ENCODE assay signal across 8 cellular contexts in genomic region chr4:87422104-87423052, GRCh38. TPM values are rescaled to one million over a fixed set of nuclear protein-coding genes. Genes with fewer than 3 reads are reported as not detected.
DNase-seq lines count a peak whose midpoint lies in the region; ATAC-seq, FAIRE-seq and TF ChIP-seq lines count a peak whose summit lies in the region.

A gene with protein sequence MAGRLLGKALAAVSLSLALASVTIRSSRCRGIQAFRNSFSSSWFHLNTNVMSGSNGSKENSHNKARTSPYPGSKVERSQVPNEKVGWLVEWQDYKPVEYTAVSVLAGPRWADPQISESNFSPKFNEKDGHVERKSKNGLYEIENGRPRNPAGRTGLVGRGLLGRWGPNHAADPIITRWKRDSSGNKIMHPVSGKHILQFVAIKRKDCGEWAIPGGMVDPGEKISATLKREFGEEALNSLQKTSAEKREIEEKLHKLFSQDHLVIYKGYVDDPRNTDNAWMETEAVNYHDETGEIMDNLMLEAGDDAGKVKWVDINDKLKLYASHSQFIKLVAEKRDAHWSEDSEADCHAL (plus strand): TSS chr4:87422573. CDS start chr4:87422906, 333 bp downstream.

- peak within 1 kb of the TSS; percentile 79 for H3K4me2 ChIP-seq in Loucy (ENCODE audit: low read depth, low read length, poor library complexity, severe bottlenecking)

- H3K36me3 ChIP-seq in Loucy (ENCODE audit: insufficient read depth, low read length), result no peaks in the 10 kb centered on the region

- no peaks in the 10 kb centered on the region for H3F3A ChIP-seq in Loucy (ENCODE audit: low read depth)

- H3K4me3 ChIP-seq in Loucy (ENCODE audit: low read length, poor library complexity, severe bottlenecking), result peak within 1 kb of the TSS; percentile 85

- H3K36me3 Mint-ChIP-seq in natural killer cell treated with Interleukin-12 subunit alpha and Interleukin-12 subunit beta and Interleukin-15 and Interleukin-18, amount 100 ng/mL, for 72 hours, result no peaks in the 10 kb centered on the region

- H3K9ac ChIP-seq in Loucy (ENCODE audit: low read depth, low read length, poor library complexity, severe bottlenecking), result peak within 1 kb of the TSS; percentile 85

- peaks cover 38% of the 10 kb centered on the region for H3K4me1 ChIP-seq in Loucy (ENCODE audit: insufficient read depth, low read length, poor library complexity, severe bottlenecking)

- ATAC-seq in natural killer cell treated with Interleukin-12 subunit alpha and Interleukin-12 subunit beta and Interleukin-15 and Interleukin-18, amount 100 ng/mL, for 72 hours, result peak; percentile 94
- ATAC-seq in stimulated activated naive CD8-positive, alpha-beta T cell treated with anti-CD3 and anti-CD28 coated beads, Interleukin-15, Interleukin-2, amounts not matched to agents 100 U/mL and 50 U/mL, for 24 hours, result peak; percentile 91

- no peaks in the 10 kb centered on the region for H3K27me3 ChIP-seq in Loucy (ENCODE audit: insufficient read depth, low read length, poor library complexity, severe bottlenecking)

- H3K9me3 Mint-ChIP-seq in natural killer cell treated with Interleukin-12 subunit alpha and Interleukin-12 subunit beta and Interleukin-15 and Interleukin-18, amount 100 ng/mL, for 72 hours, result no peaks in the 10 kb centered on the region

- H3K27ac Mint-ChIP-seq in natural killer cell treated with Interleukin-12 subunit alpha and Interleukin-12 subunit beta and Interleukin-15 and Interleukin-18, amount 100 ng/mL, for 72 hours, result peak within 1 kb of the TSS; percentile 93 to 95

- no peak for FAIRE-seq in H54 (lab: Jason Lieb, UNC)

- TF ChIP-seq POLR2A in H54 (IDR thresholded peaks at IDR 0.05; ENCODE audit: low read depth, low read length), result peak; percentile 69
- peak; percentile 89 for TF ChIP-seq POLR2A in Raji (IDR thresholded peaks at IDR 0.05; ENCODE audit: insufficient read depth, low read depth, low read length)

- peak; percentile 95 for DNase-seq in ELR (ENCODE audit: low read depth)
- peak; percentile 61 for DNase-seq in H54 (ENCODE audit: insufficient read length, low spot score)
- peak; percentile 77 for DNase-seq in activated T-helper 9 cell treated with anti-CD3 and anti-CD28 coated beads, Interleukin-2, amount 50 U/mL, for 16 hours (ENCODE audit: low read depth)
- DNase-seq in fibroblast of peridontal ligament (ENCODE audit: extremely low read depth), result peak; percentile 96
- DNase-seq in natural killer cell treated with Interleukin-12 subunit alpha and Interleukin-12 subunit beta and Interleukin-15 and Interleukin-18, amount 100 ng/mL, for 72 hours (ENCODE audit: low spot score), result peak; percentile 90
- DNase-seq in stimulated activated naive CD8-positive, alpha-beta T cell treated with anti-CD3 and anti-CD28 coated beads, Interleukin-15, Interleukin-2, amounts not matched to agents 100 U/mL and 50 U/mL, for 24 hours, result peak; percentile 88

- peak within 1 kb of the TSS; percentile 94 for H3K4me3 Mint-ChIP-seq in natural killer cell treated with Interleukin-12 subunit alpha and Interleukin-12 subunit beta and Interleukin-15 and Interleukin-18, amount 100 ng/mL, for 72 hours

- peaks cover 20 to 25% of the 10 kb centered on the region in 2 donors for H3K4me1 Mint-ChIP-seq in natural killer cell treated with Interleukin-12 subunit alpha and Interleukin-12 subunit beta and Interleukin-15 and Interleukin-18, amount 100 ng/mL, for 72 hours (ENCODE audit: low read depth in 2 of 2)

- H3K9me2 ChIP-seq in Loucy (replicated peaks; ENCODE audit: low read depth, low read length), result no peaks in the 10 kb centered on the region

- H3K27me3 Mint-ChIP-seq in natural killer cell treated with Interleukin-12 subunit alpha and Interleukin-12 subunit beta and Interleukin-15 and Interleukin-18, amount 100 ng/mL, for 72 hours, result no peaks in the 10 kb centered on the region

- H3K79me2 ChIP-seq in Loucy (ENCODE audit: insufficient read depth, low read length), result peaks cover 42% of the 10 kb centered on the region

- no peaks in the 10 kb centered on the region for H3K9me3 ChIP-seq in Loucy (ENCODE audit: insufficient read depth, low read depth, low read length)

- TF ChIP-seq CTCF in Loucy (conservative IDR thresholded peaks at IDR 0.05; ENCODE audit: low read length), result 0 out of 2 replicates have a peak, but pooled peaks have one; percentile 10

- H2AFZ ChIP-seq in Loucy (ENCODE audit: low read length), result peak within 1 kb of the TSS; percentile 99

- H4K20me1 ChIP-seq in Loucy (ENCODE audit: insufficient read depth, low read length, poor library complexity, severe bottlenecking), result no peaks in the 10 kb centered on the region

RNA-seq across cellular contexts. Expression of the gene that starts here (rescaled TPM):
- 10 to 100 TPM; 14.6 to 18.2 TPM for total RNA-seq in natural killer cell treated with Interleukin-12 subunit alpha and Interleukin-12 subunit beta and Interleukin-15 and Interleukin-18, amount 100 ng/mL, for 72 hours

Comparison
In these comparisons a context has a peak if more than half of its experiments do, and no peak if none do; other contexts are left out.
1. Peak in every context shown above with its lines: DNase-seq, ATAC-seq and H3K4me3 ChIP-seq.